In genomic region chr3:29683306-29683993, GRCh38 we compare ENCODE assay signal across 8 cellular contexts.
A peak's percentile ranks its signal among the peaks of the same experiment; 100 is the strongest.
DNase-seq lines count a peak whose midpoint lies in the region; ATAC-seq and TF ChIP-seq lines count a peak whose summit lies in the region.

No MANE protein-coding gene starts in this region.

- no peak overlapping the region for H3K27ac Mint-ChIP-seq in neural progenitor cell

- intact Hi-C loops in transverse colon (cut with DNase I; ENCODE audit: low total_unique reads) = no loop called here

- peak overlapping the region; percentile 36 for H3K4me2 ChIP-seq in GM23248 (ENCODE audit: unreplicated experiment)
- H3K4me2 ChIP-seq in neural progenitor cell = no peak overlapping the region

- H3K36me3 Mint-ChIP-seq in neural progenitor cell = no peaks in the 10 kb centered on the region

- H3K9me3 ChIP-seq in GM23248 (ENCODE audit: low read depth) (no peaks in the 10 kb centered on the region), gastroesophageal sphincter (no peaks in the 10 kb centered on the region), transverse colon (no peaks in the 10 kb centered on the region), neural progenitor cell (ENCODE audit: low read depth) (no peaks in the 10 kb centered on the region)

- H3K9ac ChIP-seq in GM23248 (peak overlapping the region; percentile 53), neural progenitor cell (no peak overlapping the region)

- no peak for TF ChIP-seq POLR2A in gastroesophageal sphincter (IDR thresholded peaks at IDR 0.05)
- TF ChIP-seq POLR2A in transverse colon (IDR thresholded peaks at IDR 0.05) = no peak

- DNase-seq in CMK (ENCODE audit: low read depth) = peak; percentile 65
- peak; percentile 67 for DNase-seq in GM23248
- peak; percentile 95 for DNase-seq in NCI-H226
- DNase-seq in transverse colon = no peak
- DNase-seq in stimulated activated CD4-positive, alpha-beta T cell treated with anti-CD3 and anti-CD28 coated beads, Interleukin-4, amount 100 ng/mL, for 1 hour = no peak
- no peak for DNase-seq in neural progenitor cell (ENCODE audit: low spot score)

- H3K9me2 ChIP-seq in GM23248 (ENCODE audit: insufficient read depth) = no peaks in the 10 kb centered on the region

- no peaks in the 10 kb centered on the region for H3K27me3 ChIP-seq in GM23248 (replicated peaks; ENCODE audit: insufficient read depth)
- no peaks in the 10 kb centered on the region for H3K27me3 ChIP-seq in gastroesophageal sphincter
- H3K27me3 ChIP-seq in transverse colon = no peaks in the 10 kb centered on the region
- no peaks in the 10 kb centered on the region for H3K27me3 ChIP-seq in neural progenitor cell

- no peaks in the 10 kb centered on the region for H3K27me3 Mint-ChIP-seq in neural progenitor cell (ENCODE audit: insufficient read depth, low read depth)

- WGBS in GM23248 (ENCODE audit: low coverage in 1 of 2, low lambda C conversion rate in 2 of 2, missing lambda C conversion rate in 2 of 2), 2 experiments = 40 to 43% methylated on average over 3 of the region's 3 CpGs
- WGBS in gastroesophageal sphincter (ENCODE audit: low coverage in 1 of 2), 2 donors = 20 to 51% methylated on average over 3 of the region's 3 CpGs
- 44 to 50% methylated on average over 3 of the region's 3 CpGs for WGBS in transverse colon (ENCODE audit: low coverage in 1 of 2), 2 donors

- H3K36me3 ChIP-seq in GM23248 (ENCODE audit: low read depth) (no peaks in the 10 kb centered on the region), gastroesophageal sphincter (no peaks in the 10 kb centered on the region), transverse colon (no peaks in the 10 kb centered on the region), neural progenitor cell (no peaks in the 10 kb centered on the region)

- peak overlapping the region; percentile 69 for H3K27ac ChIP-seq in GM23248
- H3K27ac ChIP-seq in gastroesophageal sphincter = peak overlapping the region; percentile 56 to 68 (median 62)
- peak overlapping the region in 3 of 4 donors; percentile 11 to 46 (median 40) for H3K27ac ChIP-seq in transverse colon
- no peak overlapping the region for H3K27ac ChIP-seq in neural progenitor cell

- peaks cover 32% of the 10 kb centered on the region for H3K4me1 ChIP-seq in GM23248 (ENCODE audit: insufficient read depth)
- H3K4me1 ChIP-seq in gastroesophageal sphincter = peaks cover 11 to 24% (median 14%) of the 10 kb centered on the region in 3 donors
- H3K4me1 ChIP-seq in transverse colon = peaks cover 0 to 20% (median 4%) of the 10 kb centered on the region in 4 donors
- peaks cover 10% of the 10 kb centered on the region for H3K4me1 ChIP-seq in neural progenitor cell

- in situ Hi-C loops in GM23248 (cut with MboI) = no loop called here
- in situ Hi-C loops in transverse colon (cut with MboI; ENCODE audit: low pct_ligation_motif_present in 1 of 4, low pct_unique_long_range_greater_than_20kb in 1 of 4, low sequenced_read_pairs in 3 of 4) = no loop called here

- ATAC-seq in gastroesophageal sphincter = peak; percentile 48
- ATAC-seq in GM19324 (IDR thresholded peaks at IDR 0.05; ENCODE audit: low FRiP score, unreplicated experiment) = no peak

- peaks cover 47% of the 10 kb centered on the region for H3K79me2 ChIP-seq in GM23248 (ENCODE audit: insufficient read depth)
- H3K79me2 ChIP-seq in neural progenitor cell (ENCODE audit: low read depth) = no peaks in the 10 kb centered on the region

- TF ChIP-seq CTCF in gastroesophageal sphincter (IDR thresholded peaks at IDR 0.05) (no peak), transverse colon (IDR thresholded peaks at IDR 0.05) (no peak), neural progenitor cell (IDR thresholded peaks at IDR 0.05) (no peak)

- TF ChIP-seq EP300 in gastroesophageal sphincter (IDR thresholded peaks at IDR 0.05) (no peak), transverse colon (IDR thresholded peaks at IDR 0.05; ENCODE audit: low read depth) (no peak)

- no peaks in the 10 kb centered on the region for H4K20me1 ChIP-seq in GM23248 (ENCODE audit: insufficient read depth)
- H4K20me1 ChIP-seq in neural progenitor cell (ENCODE audit: low read depth) = no peaks in the 10 kb centered on the region

- peaks cover 13% of the 10 kb centered on the region for H3K4me1 Mint-ChIP-seq in neural progenitor cell

- H2AFZ ChIP-seq in GM23248 = peak overlapping the region; percentile 51
- H2AFZ ChIP-seq in neural progenitor cell (replicated peaks) = no peak overlapping the region

- H3K4me3 ChIP-seq in GM23248 = no peak overlapping the region
- no peak overlapping the region for H3K4me3 ChIP-seq in gastroesophageal sphincter
- no peak overlapping the region for H3K4me3 ChIP-seq in transverse colon
- no peak overlapping the region for H3K4me3 ChIP-seq in neural progenitor cell

- H3K4me3 Mint-ChIP-seq in neural progenitor cell = no peak overlapping the region

- H3K9me3 Mint-ChIP-seq in neural progenitor cell = no peaks in the 10 kb centered on the region

- H3F3A ChIP-seq in GM23248 (ENCODE audit: insufficient read depth) (peaks cover 38% of the 10 kb centered on the region; the same call in 1 of the 2 replicates), neural progenitor cell (ENCODE audit: low read depth) (no peaks in the 10 kb centered on the region)

Comparison
In these comparisons a context has a peak if more than half of its experiments do, and no peak if none do; other contexts are left out.
1. DNase-seq: peak in CMK (single experiment), GM23248 (single experiment) and NCI-H226 (single experiment); none in transverse colon (single experiment), stimulated activated CD4-positive, alpha-beta T cell treated with anti-CD3 and anti-CD28 coated beads, Interleukin-4, amount 100 ng/mL, for 1 hour (single experiment) and neural progenitor cell (single experiment).